2 cellular contexts compared by ENCODE assay signal in the genomic region with DNA sequence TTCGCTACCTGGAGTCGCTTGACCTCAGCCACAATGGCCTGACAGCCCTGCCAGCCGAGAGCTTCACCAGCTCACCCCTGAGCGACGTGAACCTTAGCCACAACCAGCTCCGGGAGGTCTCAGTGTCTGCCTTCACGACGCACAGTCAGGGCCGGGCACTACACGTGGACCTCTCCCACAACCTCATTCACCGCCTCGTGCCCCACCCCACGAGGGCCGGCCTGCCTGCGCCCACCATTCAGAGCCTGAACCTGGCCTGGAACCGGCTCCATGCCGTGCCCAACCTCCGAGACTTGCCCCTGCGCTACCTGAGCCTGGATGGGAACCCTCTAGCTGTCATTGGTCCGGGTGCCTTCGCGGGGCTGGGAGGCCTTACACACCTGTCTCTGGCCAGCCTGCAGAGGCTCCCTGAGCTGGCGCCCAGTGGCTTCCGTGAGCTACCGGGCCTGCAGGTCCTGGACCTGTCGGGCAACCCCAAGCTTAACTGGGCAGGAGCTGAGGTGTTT.
TF ChIP-seq lines count a peak whose summit lies in the region.

No MANE protein-coding gene starts in this region.

TF ChIP-seq in WTC11, 78 proteins besides CTCF, POLR2A, EP300 and RAD21 (continued from another document):
- TF ChIP-seq OVOL2 (CRISPR knock-in tag; IDR thresholded peaks at IDR 0.05; ENCODE audit: borderline replicate concordance): no peak
- TF ChIP-seq NFE2L1 (CRISPR knock-in tag; IDR thresholded peaks at IDR 0.05): no peak
- no peak for TF ChIP-seq TCF7 (CRISPR knock-in tag; IDR thresholded peaks at IDR 0.05; ENCODE audit: low read depth)
- no peak for TF ChIP-seq GTF2I (CRISPR knock-in tag; conservative IDR thresholded peaks at IDR 0.05)
- TF ChIP-seq ELF4 (CRISPR knock-in tag; IDR thresholded peaks at IDR 0.05; ENCODE audit: low read depth): no peak
- TF ChIP-seq JUN (CRISPR knock-in tag; IDR thresholded peaks at IDR 0.05): no peak
- TF ChIP-seq, protein P1, sequence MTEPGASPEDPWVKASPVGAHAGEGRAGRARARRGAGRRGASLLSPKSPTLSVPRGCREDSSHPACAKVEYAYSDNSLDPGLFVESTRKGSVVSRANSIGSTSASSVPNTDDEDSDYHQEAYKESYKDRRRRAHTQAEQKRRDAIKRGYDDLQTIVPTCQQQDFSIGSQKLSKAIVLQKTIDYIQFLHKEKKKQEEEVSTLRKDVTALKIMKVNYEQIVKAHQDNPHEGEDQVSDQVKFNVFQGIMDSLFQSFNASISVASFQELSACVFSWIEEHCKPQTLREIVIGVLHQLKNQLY (CRISPR knock-in tag; IDR thresholded peaks at IDR 0.05): no peak
- TF ChIP-seq, protein P2, sequence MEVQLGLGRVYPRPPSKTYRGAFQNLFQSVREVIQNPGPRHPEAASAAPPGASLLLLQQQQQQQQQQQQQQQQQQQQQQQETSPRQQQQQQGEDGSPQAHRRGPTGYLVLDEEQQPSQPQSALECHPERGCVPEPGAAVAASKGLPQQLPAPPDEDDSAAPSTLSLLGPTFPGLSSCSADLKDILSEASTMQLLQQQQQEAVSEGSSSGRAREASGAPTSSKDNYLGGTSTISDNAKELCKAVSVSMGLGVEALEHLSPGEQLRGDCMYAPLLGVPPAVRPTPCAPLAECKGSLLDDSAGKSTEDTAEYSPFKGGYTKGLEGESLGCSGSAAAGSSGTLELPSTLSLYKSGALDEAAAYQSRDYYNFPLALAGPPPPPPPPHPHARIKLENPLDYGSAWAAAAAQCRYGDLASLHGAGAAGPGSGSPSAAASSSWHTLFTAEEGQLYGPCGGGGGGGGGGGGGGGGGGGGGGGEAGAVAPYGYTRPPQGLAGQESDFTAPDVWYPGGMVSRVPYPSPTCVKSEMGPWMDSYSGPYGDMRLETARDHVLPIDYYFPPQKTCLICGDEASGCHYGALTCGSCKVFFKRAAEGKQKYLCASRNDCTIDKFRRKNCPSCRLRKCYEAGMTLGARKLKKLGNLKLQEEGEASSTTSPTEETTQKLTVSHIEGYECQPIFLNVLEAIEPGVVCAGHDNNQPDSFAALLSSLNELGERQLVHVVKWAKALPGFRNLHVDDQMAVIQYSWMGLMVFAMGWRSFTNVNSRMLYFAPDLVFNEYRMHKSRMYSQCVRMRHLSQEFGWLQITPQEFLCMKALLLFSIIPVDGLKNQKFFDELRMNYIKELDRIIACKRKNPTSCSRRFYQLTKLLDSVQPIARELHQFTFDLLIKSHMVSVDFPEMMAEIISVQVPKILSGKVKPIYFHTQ (CRISPR knock-in tag; IDR thresholded peaks at IDR 0.05): no peak
- TF ChIP-seq SOX15 (CRISPR knock-in tag; IDR thresholded peaks at IDR 0.05): no peak
- TF ChIP-seq ATF1 (CRISPR knock-in tag; IDR thresholded peaks at IDR 0.05): no peak
- TF ChIP-seq, protein P3, sequence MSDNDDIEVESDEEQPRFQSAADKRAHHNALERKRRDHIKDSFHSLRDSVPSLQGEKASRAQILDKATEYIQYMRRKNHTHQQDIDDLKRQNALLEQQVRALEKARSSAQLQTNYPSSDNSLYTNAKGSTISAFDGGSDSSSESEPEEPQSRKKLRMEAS (CRISPR knock-in tag; IDR thresholded peaks at IDR 0.05): no peak
- no peak for TF ChIP-seq SMAD4 (CRISPR knock-in tag; IDR thresholded peaks at IDR 0.05)
- TF ChIP-seq NR1H2 (CRISPR knock-in tag; IDR thresholded peaks at IDR 0.05): no peak
- TF ChIP-seq ZNF219 (CRISPR knock-in tag; IDR thresholded peaks at IDR 0.05; ENCODE audit: borderline replicate concordance): no peak
- TF ChIP-seq FOXK1 (CRISPR knock-in tag; IDR thresholded peaks at IDR 0.05): no peak

TF ChIP-seq in HepG2, 621 proteins besides CTCF, POLR2A, EP300 and RAD21:
- TF ChIP-seq ZBTB38 (CRISPR knock-in tag; IDR thresholded peaks at IDR 0.05): peak; percentile 40; the same call in 1 of the 2 replicates
- TF ChIP-seq ZNF24 (IDR thresholded peaks at IDR 0.05): no peak
